Comparison of ENCODE assay signal across 19 cellular contexts in the genomic region with DNA sequence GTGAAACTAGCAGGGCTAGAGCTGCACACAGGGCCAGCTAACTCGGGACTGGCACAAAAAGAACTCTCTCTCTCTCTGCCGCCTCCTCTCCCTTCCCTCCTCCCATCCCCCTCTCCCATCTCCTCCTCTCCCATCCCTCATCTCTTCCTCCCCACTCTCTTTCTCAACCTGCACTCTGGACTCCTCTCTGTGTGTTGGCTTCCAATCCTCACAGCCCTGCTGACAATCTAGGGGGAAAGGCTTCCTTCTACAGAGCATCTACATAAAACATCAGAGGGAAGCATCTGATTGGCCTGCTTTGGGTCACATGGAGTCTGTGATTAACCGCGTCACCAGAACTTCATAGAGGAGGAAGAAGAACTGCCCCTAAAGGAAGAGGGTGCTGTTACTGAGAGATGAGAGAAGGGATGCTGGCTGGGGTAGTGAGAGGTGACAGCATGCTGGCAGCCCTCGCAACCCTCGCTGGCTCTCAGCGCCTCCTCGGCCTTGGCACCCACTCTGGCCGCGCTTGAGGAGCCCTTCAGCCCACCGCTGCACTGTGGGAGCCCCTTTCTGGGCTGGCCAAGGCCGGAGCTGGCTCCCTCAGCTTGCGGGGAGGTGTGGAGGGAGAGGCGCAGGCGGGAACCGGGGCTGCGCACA.
"Had no signal": no experiment of that assay in that cellular context is flagged by ENCODE, and none has a peak within 500 bp of the region (broad histone marks: within the 10 kb centered on the region; RNA-seq: fewer than 3 reads in every experiment).

No MANE protein-coding gene starts in this region.

- H3K4me3 Mint-ChIP-seq: activated CD4-positive, alpha-beta T cell treated with anti-CD3 and anti-CD28 coated beads, Interleukin-2, amount 10 ng/mL, durations not matched to agents 7 days and 5 days; activated T-cell treated with anti-CD3 and anti-CD28 coated beads, Interleukin-2, amount 50 U/mL, for 72 hours; natural killer cell treated with Interleukin-12 subunit alpha and Interleukin-12 subunit beta and Interleukin-15 and Interleukin-18, amount 100 ng/mL, for 72 hours had no signal

- DNase-seq: activated CD4-positive, alpha-beta T cell treated with anti-CD3 and anti-CD28 coated beads, Interleukin-2, amount 10 ng/mL, durations not matched to agents 7 days and 5 days; activated CD8-positive, alpha-beta memory T cell treated with anti-CD3 and anti-CD28 coated beads, Interleukin-2, amount 50 U/mL, for 48 hours; activated gamma-delta T cell; activated T-cell treated with anti-CD3 and anti-CD28 coated beads, Interleukin-2, amount 50 U/mL, for 72 hours; amygdala; body of pancreas; caudate nucleus; islet precursor cell; left lung; mesendoderm; occipital lobe; psoas muscle; right lobe of liver; T-helper 2 cell had no signal

- FAIRE-seq: colon, endometrium, TTC549 had no signal

- H3K36me3 Mint-ChIP-seq: natural killer cell treated with Interleukin-12 subunit alpha and Interleukin-12 subunit beta and Interleukin-15 and Interleukin-18, amount 100 ng/mL, for 72 hours had no signal

- H3K36me3 ChIP-seq: left lung, right lobe of liver had no signal

- H3K4me3 ChIP-seq: body of pancreas, left lung, psoas muscle, right lobe of liver had no signal

- H3K27ac ChIP-seq: body of pancreas, left lung, psoas muscle, right lobe of liver had no signal

- H3K27ac Mint-ChIP-seq: activated CD4-positive, alpha-beta T cell treated with anti-CD3 and anti-CD28 coated beads, Interleukin-2, amount 10 ng/mL, durations not matched to agents 7 days and 5 days; activated naive CD4-positive, alpha-beta T cell treated with anti-CD3 and anti-CD28 coated beads, Interleukin-2, amount 50 U/mL, for 72 hours; activated T-cell treated with anti-CD3 and anti-CD28 coated beads, Interleukin-2, amount 50 U/mL, for 72 hours; natural killer cell treated with Interleukin-12 subunit alpha and Interleukin-12 subunit beta and Interleukin-15 and Interleukin-18, amount 100 ng/mL, for 72 hours had no signal

- H3K9me3 ChIP-seq: body of pancreas, left lung, psoas muscle, right lobe of liver had no signal

- ATAC-seq: activated naive CD4-positive, alpha-beta T cell treated with anti-CD3 and anti-CD28 coated beads, Interleukin-2, amount 50 U/mL, for 72 hours; activated T-cell treated with anti-CD3 and anti-CD28 coated beads, Interleukin-2, amount 50 U/mL, for 72 hours; body of pancreas; left lung; natural killer cell treated with Interleukin-12 subunit alpha and Interleukin-12 subunit beta and Interleukin-15 and Interleukin-18, amount 100 ng/mL, for 72 hours; psoas muscle had no signal

- H3K27me3 ChIP-seq: body of pancreas, right lobe of liver had no signal

- H3K9me3 Mint-ChIP-seq: natural killer cell treated with Interleukin-12 subunit alpha and Interleukin-12 subunit beta and Interleukin-15 and Interleukin-18, amount 100 ng/mL, for 72 hours had no signal
